In genomic region chr9:64369644-64370043, GRCh38 we compare ENCODE assay signal across 7 cellular contexts.
DNase-seq lines count a peak whose midpoint lies in the region; ATAC-seq, FAIRE-seq and TF ChIP-seq lines count a peak whose summit lies in the region.
"Not testable (repeated sequence)": the region's sequence is repeated elsewhere in the genome, so short reads cannot be mapped to it uniquely, and the experiment has no call there.

No MANE protein-coding gene starts in this region.

- CTCF ChIA-PET in OCI-LY7 (lab: Charles Lee; ENCODE audit: unreplicated experiment); activated naive CD4-positive, alpha-beta T cell treated with anti-CD3 and anti-CD28 coated beads, Interleukin-2, amount 10 ng/mL, durations not matched to agents 7 days and 5 days (lab: Charles Lee); HepG2 (lab: Yijun Ruan, JAX; ENCODE audit: low intra/inter-chr PET ratio, low total read pairs): not testable (repeated sequence)

- POLR2A ChIA-PET in OCI-LY7 (lab: Charles Lee); HepG2 (lab: Yijun Ruan, JAX): not testable (repeated sequence)

- not testable (repeated sequence) for BruUV-seq in OCI-LY7 (replicated peaks; lab: Mats Ljungman, UMichigan); HepG2 (replicated peaks; lab: Mats Ljungman, UMichigan)

- WGBS in HepG2 (ENCODE audit: low lambda C conversion rate): no CpG with 5 or more reads among the region's 31 CpGs

- not testable (repeated sequence) for H3K9me2 ChIP-seq in OCI-LY7 (ENCODE audit: insufficient read depth, low read length)

- not testable (repeated sequence) for H4K20me1 ChIP-seq in DND-41 (ENCODE audit: insufficient read depth, low read length); OCI-LY7 (ENCODE audit: insufficient read depth, low read length); HepG2 (ENCODE audit: insufficient read depth, low read length)

- in situ Hi-C loops in HepG2 (cut with HindIII; ENCODE audit: extremely low pct_ligation_motif_present, low pct_unique_long_range_greater_than_20kb): not testable (repeated sequence)

- H3K36me3 Mint-ChIP-seq in activated naive CD4-positive, alpha-beta T cell treated with anti-CD3 and anti-CD28 coated beads, Interleukin-2, amount 10 ng/mL, durations not matched to agents 7 days and 5 days; osteocyte (ENCODE audit: unreplicated experiment): not testable (repeated sequence)

- TF ChIP-seq RAD21 in HepG2 (CRISPR knock-in tag; IDR thresholded peaks at IDR 0.05): not testable (repeated sequence)

- not testable (repeated sequence) for H3K27me3 Mint-ChIP-seq in activated naive CD4-positive, alpha-beta T cell treated with anti-CD3 and anti-CD28 coated beads, Interleukin-2, amount 10 ng/mL, durations not matched to agents 7 days and 5 days; osteocyte (ENCODE audit: unreplicated experiment)

- H3K4me3 ChIP-seq in DND-41 (ENCODE audit: low read depth in 1 of 2, low read length in 2 of 2); HepG2 (replicated peaks in 1 of 3; ENCODE audit: insufficient read depth in 1 of 3, low read depth in 2 of 3, low read length in 3 of 3): not testable (repeated sequence)
- H3K4me3 ChIP-seq in OCI-LY7 (ENCODE audit: low read depth, low read length, poor library complexity, severe bottlenecking) (peak overlapping the region; percentile 52), epithelial cell of proximal tubule (ENCODE audit: low read depth, low read length) (peak overlapping the region; percentile 43), skeletal muscle cell (ENCODE audit: low read depth, low read length) (peak overlapping the region; percentile 27)

- FAIRE-seq in HepG2 (lab: Jason Lieb, UNC): not testable (repeated sequence)

- H3K79me2 ChIP-seq in DND-41 (ENCODE audit: insufficient read depth, low read length); OCI-LY7 (ENCODE audit: insufficient read depth, low read depth, low read length); HepG2 (ENCODE audit: insufficient read depth, low read length): not testable (repeated sequence)

- H3K27ac Mint-ChIP-seq in activated naive CD4-positive, alpha-beta T cell treated with anti-CD3 and anti-CD28 coated beads, Interleukin-2, amount 10 ng/mL, durations not matched to agents 7 days and 5 days; osteocyte (ENCODE audit: unreplicated experiment): not testable (repeated sequence)

- not testable (repeated sequence) for H3K4me1 Mint-ChIP-seq in activated naive CD4-positive, alpha-beta T cell treated with anti-CD3 and anti-CD28 coated beads, Interleukin-2, amount 10 ng/mL, durations not matched to agents 7 days and 5 days; osteocyte (ENCODE audit: unreplicated experiment)

- not testable (repeated sequence) for ATAC-seq in DND-41 (ENCODE audit: insufficient read depth, low read depth)
- ATAC-seq in HepG2: peak; percentile 22; the same call in 2 of the 3 replicates

- not testable (repeated sequence) for H3K27me3 ChIP-seq in DND-41 (ENCODE audit: insufficient read depth, low read length, poor library complexity); HepG2 (ENCODE audit: control insufficient read depth in 1 of 2, insufficient read depth in 2 of 2, low read length in 2 of 2)

- DNase-seq in DND-41; OCI-LY7 (ENCODE audit: low spot score); epithelial cell of proximal tubule (ENCODE audit: low read depth); HepG2 (ENCODE audit: low spot score); skeletal muscle cell (ENCODE audit: low read depth): not testable (repeated sequence)
- peak; percentile 17 for DNase-seq in activated naive CD4-positive, alpha-beta T cell treated with anti-CD3 and anti-CD28 coated beads, Interleukin-2, amount 10 ng/mL, durations not matched to agents 7 days and 5 days
- peak; percentile 59 for DNase-seq in osteocyte (ENCODE audit: extremely low spot score, unreplicated experiment)

- H3K36me3 ChIP-seq in DND-41 (ENCODE audit: insufficient read depth, low read length); OCI-LY7 (ENCODE audit: insufficient read depth, low read length); HepG2 (replicated peaks in 1 of 2; ENCODE audit: control insufficient read depth in 1 of 2, insufficient read depth in 2 of 2, low read length in 2 of 2): not testable (repeated sequence)

- H3K9me3 Mint-ChIP-seq in activated naive CD4-positive, alpha-beta T cell treated with anti-CD3 and anti-CD28 coated beads, Interleukin-2, amount 10 ng/mL, durations not matched to agents 7 days and 5 days; osteocyte (ENCODE audit: unreplicated experiment): not testable (repeated sequence)

- not testable (repeated sequence) for H3K4me3 Mint-ChIP-seq in activated naive CD4-positive, alpha-beta T cell treated with anti-CD3 and anti-CD28 coated beads, Interleukin-2, amount 10 ng/mL, durations not matched to agents 7 days and 5 days; osteocyte (ENCODE audit: unreplicated experiment)

- not testable (repeated sequence) for H2AFZ ChIP-seq in DND-41 (ENCODE audit: low read depth, low read length); OCI-LY7 (ENCODE audit: low read length); HepG2 (ENCODE audit: low read length)

- not testable (repeated sequence) for H3K27ac ChIP-seq in DND-41 (ENCODE audit: low read length); OCI-LY7 (ENCODE audit: low read depth, low read length, poor library complexity, severe bottlenecking); HepG2 (ENCODE audit: extremely low read length, insufficient read depth, low read length)

- 0 out of 2 replicates have a peak overlapping the region, but pooled peaks have one; percentile 21 for H3K9ac ChIP-seq in DND-41 (ENCODE audit: low read depth, low read length)
- not testable (repeated sequence) for H3K9ac ChIP-seq in HepG2 (ENCODE audit: insufficient read depth, low read depth, low read length)

- TF ChIP-seq EP300 in HepG2 (IDR thresholded peaks at IDR 0.05; ENCODE audit: low read depth in 2 of 2, low read length in 2 of 2); HepG2 (CRISPR knock-in tag; IDR thresholded peaks at IDR 0.05; ENCODE audit: borderline replicate concordance): not testable (repeated sequence)

- not testable (repeated sequence) for TF ChIP-seq CTCF in DND-41 (IDR thresholded peaks at IDR 0.05; ENCODE audit: borderline replicate concordance, extremely low read depth, low read length, poor library complexity, severe bottlenecking); OCI-LY7 (conservative IDR thresholded peaks at IDR 0.05; ENCODE audit: low read length); epithelial cell of proximal tubule (conservative IDR thresholded peaks at IDR 0.05; ENCODE audit: low read depth, low read length); HepG2 (CRISPR knock-in tag; IDR thresholded peaks at IDR 0.05); osteocyte (IDR thresholded peaks at IDR 0.05)

- intact Hi-C loops in OCI-LY7 (cut with micrococcal nuclease; ENCODE audit: unreplicated experiment); HepG2 (cut with micrococcal nuclease; ENCODE audit: unreplicated experiment): not testable (repeated sequence)

- not testable (repeated sequence) for H3K9me3 ChIP-seq in DND-41 (ENCODE audit: insufficient read depth, low read length, severe bottlenecking); OCI-LY7 (ENCODE audit: low read length); HepG2 (ENCODE audit: low read length)

- not testable (repeated sequence) for H3K4me1 ChIP-seq in DND-41 (ENCODE audit: insufficient read depth, low read length); OCI-LY7 (ENCODE audit: insufficient read depth, low read length, poor library complexity, severe bottlenecking); HepG2 (ENCODE audit: insufficient read depth, low read length)

- not testable (repeated sequence) for H3K4me2 ChIP-seq in DND-41 (ENCODE audit: insufficient read depth, low read length); OCI-LY7 (ENCODE audit: low read length); HepG2 (ENCODE audit: low read depth, low read length)

- not testable (repeated sequence) for TF ChIP-seq POLR2A in HepG2 (IDR thresholded peaks at IDR 0.05; ENCODE audit: insufficient read depth in 1 of 2, low read depth in 2 of 2, low read length in 2 of 2)
